In the genomic region with DNA sequence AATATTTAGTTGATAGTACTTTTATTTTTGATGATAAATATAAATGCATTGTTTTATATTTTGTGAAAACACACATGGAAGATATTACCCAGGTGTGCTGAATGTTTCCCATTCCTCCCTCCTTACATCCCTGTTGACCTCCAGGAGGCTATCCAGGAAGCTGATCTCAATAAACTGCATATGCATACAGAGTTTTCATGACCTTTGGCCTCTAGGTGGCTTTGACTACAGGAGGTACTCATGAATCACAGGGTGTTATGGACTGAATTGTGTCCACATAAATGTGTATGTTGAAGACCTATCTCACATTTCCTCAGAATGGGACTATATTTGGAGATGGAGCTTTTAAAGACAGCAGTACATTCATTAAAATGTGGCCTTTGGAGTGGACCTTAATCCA, we compare ENCODE assay signal across 25 cellular contexts.
"Had no signal": no experiment of that assay in that cellular context is flagged by ENCODE, and none has a peak within 500 bp of the region (broad histone marks: within the 10 kb centered on the region; RNA-seq: fewer than 3 reads in every experiment).

No MANE protein-coding gene starts in this region.

- DNase-seq: activated B cell treated with CpG ODN at 0.5 μM for 24 hours; activated CD4-positive, alpha-beta T cell treated with anti-CD3 and anti-CD28 coated beads for 48 hours; activated CD4-positive, alpha-beta T cell treated with anti-CD3 and anti-CD28 coated beads, Interleukin-2, amount 50 U/mL, for 1 hour; activated CD4-positive, alpha-beta T cell treated with anti-CD3 and anti-CD28 coated beads, Interleukin-2, amount 50 U/mL, for 48 hours; activated CD8-positive, alpha-beta memory T cell treated with anti-CD3 and anti-CD28 coated beads for 24 hours; activated CD8-positive, alpha-beta T cell treated with anti-CD3 and anti-CD28 coated beads for 36 hours; activated effector memory CD4-positive, alpha-beta T cell treated with anti-CD3 and anti-CD28 coated beads, Interleukin-2, amount 50 U/mL, for 16 hours; activated naive CD4-positive, alpha-beta T cell treated with anti-CD3 and anti-CD28 coated beads for 36 hours; activated naive CD8-positive, alpha-beta T cell treated with anti-CD3 and anti-CD28 coated beads for 36 hours; activated naive CD8-positive, alpha-beta T cell treated with anti-CD3 and anti-CD28 coated beads, Interleukin-2, amount 50 U/mL, for 24 hours; activated T-cell treated with anti-CD3 and anti-CD28 coated beads, Interleukin-2, amount 50 U/mL, for 48 hours; adrenal gland; amygdala; aorta; body of pancreas; caudate nucleus; effector CD8-positive, alpha-beta T cell; esophagus squamous epithelium; foreskin melanocyte; heart right ventricle; T1000; WERI-Rb-1 had no signal

- H3K36me3 ChIP-seq: adrenal gland, esophagus squamous epithelium, gastroesophageal sphincter, heart right ventricle, WERI-Rb-1 had no signal

- H3K9me3 ChIP-seq: adrenal gland, body of pancreas, gastroesophageal sphincter had no signal

- H3K27ac ChIP-seq: adrenal gland, body of pancreas, epithelial cell of prostate, esophagus squamous epithelium, gastroesophageal sphincter, heart right ventricle, WERI-Rb-1 had no signal

- H3K27me3 ChIP-seq: adrenal gland, body of pancreas, esophagus squamous epithelium, gastroesophageal sphincter, heart right ventricle had no signal

- H3K4me1 ChIP-seq: adrenal gland, body of pancreas, esophagus squamous epithelium, gastroesophageal sphincter, heart right ventricle had no signal

- H3K4me3 ChIP-seq: adrenal gland, body of pancreas, esophagus squamous epithelium, gastroesophageal sphincter, heart right ventricle had no signal

- ATAC-seq: activated CD4-positive, CD25-positive, alpha-beta regulatory T cell treated with anti-CD3 and anti-CD28 coated beads, Interleukin-2, amount 50 U/mL, for 24 hours; activated CD8-positive, alpha-beta T cell treated with anti-CD3 and anti-CD28 coated beads for 36 hours; activated naive CD8-positive, alpha-beta T cell treated with anti-CD3 and anti-CD28 coated beads, Interleukin-2, amount 50 U/mL, for 24 hours; body of pancreas; gastroesophageal sphincter; heart right ventricle had no signal
